Comparison of ENCODE assay signal across 21 cellular contexts in the genomic region with DNA sequence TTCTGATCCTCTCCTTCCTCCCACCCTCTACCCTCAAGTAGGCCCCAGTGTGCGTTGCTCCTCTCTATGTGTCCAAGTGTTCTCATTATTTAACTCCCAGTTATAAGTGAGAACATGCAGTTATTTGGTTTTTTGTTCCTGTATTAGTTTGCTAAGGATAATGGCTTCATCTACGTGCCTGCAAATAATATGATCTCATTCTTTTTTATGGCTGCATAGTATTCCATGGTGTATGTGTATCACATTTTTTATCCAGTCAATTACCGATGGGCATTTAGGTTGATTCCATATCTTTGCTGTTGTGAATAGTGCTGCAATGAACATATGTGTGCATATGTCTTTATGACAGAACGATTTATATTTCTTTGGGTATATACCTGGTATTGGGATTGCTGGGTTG.
"Had no signal": no experiment of that assay in that cellular context is flagged by ENCODE, and none has a peak within 500 bp of the region (broad histone marks: within the 10 kb centered on the region; RNA-seq: fewer than 3 reads in every experiment).

No MANE protein-coding gene starts in this region.

- H3K27ac ChIP-seq: psoas muscle, right lobe of liver had no signal

- H2AFZ ChIP-seq: parathyroid adenoma had no signal

- ATAC-seq: left ventricle myocardium superior; psoas muscle; right lobe of liver; stimulated activated memory B cell treated with anti-CD40 and anti-IgM and Interleukin-4, amounts not matched to agents 10 μg/mL and 1 μg/mL and 100 μg/mL, for 72 hours had no signal

- H3K4me3 Mint-ChIP-seq: naive B cell; nephron progenitor cell; stimulated activated memory B cell treated with anti-CD40 and anti-IgM and Interleukin-4, amounts not matched to agents 10 μg/mL and 1 μg/mL and 100 μg/mL, for 72 hours; stimulated activated naive CD8-positive, alpha-beta T cell treated with anti-CD3 and anti-CD28 coated beads, Interleukin-15, Interleukin-2, amounts not matched to agents 100 ng/mL and 50 ng/mL, for 24 hours had no signal

- H3K36me3 ChIP-seq: right lobe of liver, spleen, tibial nerve had no signal

- H3K9me3 ChIP-seq: psoas muscle, right lobe of liver, spleen, testis, tibial nerve had no signal

- H3K4me3 ChIP-seq: lung, psoas muscle, right lobe of liver, spleen, testis, tibial nerve had no signal

- H3K9ac ChIP-seq: parathyroid adenoma had no signal

- H3K36me3 Mint-ChIP-seq: naive B cell; stimulated activated memory B cell treated with anti-CD40 and anti-IgM and Interleukin-4, amounts not matched to agents 10 μg/mL and 1 μg/mL and 100 μg/mL, for 72 hours had no signal

- H3K27me3 ChIP-seq: right lobe of liver, testis, tibial nerve had no signal

- H3K27ac Mint-ChIP-seq: naive B cell; nephron progenitor cell; stimulated activated memory B cell treated with anti-CD40 and anti-IgM and Interleukin-4, amounts not matched to agents 10 μg/mL and 1 μg/mL and 100 μg/mL, for 72 hours; stimulated activated naive CD8-positive, alpha-beta T cell treated with anti-CD3 and anti-CD28 coated beads, Interleukin-15, Interleukin-2, amounts not matched to agents 100 ng/mL and 50 ng/mL, for 24 hours had no signal

- H3K4me1 Mint-ChIP-seq: stimulated activated memory B cell treated with anti-CD40 and anti-IgM and Interleukin-4, amounts not matched to agents 10 μg/mL and 1 μg/mL and 100 μg/mL, for 72 hours had no signal

- DNase-seq: foreskin melanocyte; head of caudate nucleus; hippocampal formation; left ventricle myocardium superior; mesenchymal stem cell; midbrain; naive B cell; nephron progenitor cell; psoas muscle; retina; right lobe of liver; spleen; stimulated activated CD4-positive, alpha-beta T cell treated with anti-CD3 and anti-CD28 coated beads, Interleukin-15, amount 100 ng/mL, for 24 hours; stimulated activated CD4-positive, alpha-beta T cell treated with anti-CD3 and anti-CD28 coated beads, Interleukin-1b, Interleukin-23, amount 100 ng/mL, for 48 hours; stimulated activated CD4-positive, alpha-beta T cell treated with anti-CD3 and anti-CD28 coated beads, Interleukin-4, amount 100 ng/mL, for 24 hours; testis had no signal
